ENCODE assay signal across 24 cellular contexts in genomic region chr6:79909517-79909916, GRCh38.
"Had no signal": no experiment of that assay in that cellular context is flagged by ENCODE, and none has a peak within 500 bp of the region (broad histone marks: within the 10 kb centered on the region; RNA-seq: fewer than 3 reads in every experiment).

No MANE protein-coding gene starts in this region.

- H3K9me3 Mint-ChIP-seq: dendritic cell treated with granulocyte-macrophage colony-stimulating factor and Interleukin-4, amounts not matched to agents 40 ng/mL and 50 ng/mL, for 4 days; effector memory CD8-positive, alpha-beta T cell; endodermal cell had no signal

- H3K27ac Mint-ChIP-seq: dendritic cell treated with granulocyte-macrophage colony-stimulating factor and Interleukin-4, amounts not matched to agents 40 ng/mL and 50 ng/mL, for 4 days; effector memory CD8-positive, alpha-beta T cell; endodermal cell had no signal

- H3K27me3 ChIP-seq: colonic mucosa, dorsolateral prefrontal cortex, esophagus muscularis mucosa, esophagus squamous epithelium, gastrocnemius medialis, gastroesophageal sphincter had no signal

- H3K4me1 ChIP-seq: colonic mucosa, esophagus muscularis mucosa, foreskin keratinocyte, gastroesophageal sphincter, heart left ventricle had no signal

- H3K9me3 ChIP-seq: colonic mucosa, esophagus muscularis mucosa, esophagus squamous epithelium, gastrocnemius medialis, gastroesophageal sphincter, heart left ventricle had no signal

- H3K4me3 ChIP-seq: colonic mucosa, coronary artery, dorsolateral prefrontal cortex, esophagus muscularis mucosa, esophagus squamous epithelium, gastrocnemius medialis, gastroesophageal sphincter, heart left ventricle had no signal

- H3K36me3 ChIP-seq: colonic mucosa, esophagus muscularis mucosa, gastrocnemius medialis, gastroesophageal sphincter, heart left ventricle had no signal

- DNase-seq: colonic mucosa; cortex of kidney; dermis blood vessel endothelial cell; dorsolateral prefrontal cortex; effector CD4-positive, alpha-beta T cell; effector CD8-positive, alpha-beta T cell; effector memory CD4-positive, alpha-beta T cell; effector memory CD8-positive, alpha-beta T cell; endodermal cell; erythroblast; esophagus squamous epithelium; foreskin fibroblast; foreskin keratinocyte; foreskin melanocyte; gastrocnemius medialis; glutamatergic neuron; head of caudate nucleus; heart left ventricle had no signal

- H3K4me3 Mint-ChIP-seq: dendritic cell treated with granulocyte-macrophage colony-stimulating factor and Interleukin-4, amounts not matched to agents 40 ng/mL and 50 ng/mL, for 4 days; endodermal cell had no signal

- ATAC-seq: effector memory CD8-positive, alpha-beta T cell; esophagus mucosa; foreskin keratinocyte; gastrocnemius medialis; gastroesophageal sphincter had no signal

- H3K27ac ChIP-seq: colonic mucosa, coronary artery, dorsolateral prefrontal cortex, epithelial cell of prostate, esophagus muscularis mucosa, esophagus squamous epithelium, foreskin keratinocyte, gastrocnemius medialis, gastroesophageal sphincter, heart left ventricle had no signal
